1 cellular context compared by ENCODE assay signal in the genomic region with DNA sequence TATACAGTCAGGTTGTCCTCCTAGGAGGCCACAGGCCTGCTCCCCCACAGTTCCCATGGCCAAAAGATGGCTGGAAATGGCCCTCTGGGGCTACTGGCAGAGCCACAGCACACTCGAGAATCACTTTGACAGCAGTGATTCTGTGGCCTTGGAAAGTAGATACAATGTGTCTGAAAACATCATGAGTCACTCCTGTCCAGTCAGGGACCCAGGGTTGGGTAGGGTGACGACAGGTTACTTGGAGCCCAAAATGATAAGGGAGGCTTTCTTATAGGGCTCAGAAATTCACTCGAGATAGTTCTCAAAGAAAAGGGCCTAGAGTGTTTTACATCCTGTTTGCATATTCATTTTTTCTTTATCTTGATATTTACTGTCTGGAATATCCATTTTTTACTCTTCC.
TF ChIP-seq lines count a peak whose summit lies in the region.

No MANE protein-coding gene starts in this region.

TF ChIP-seq in K562, 482 proteins besides CTCF, POLR2A, EP300 and RAD21 (continued from another document and continues in another):
- TF ChIP-seq, protein P1, sequence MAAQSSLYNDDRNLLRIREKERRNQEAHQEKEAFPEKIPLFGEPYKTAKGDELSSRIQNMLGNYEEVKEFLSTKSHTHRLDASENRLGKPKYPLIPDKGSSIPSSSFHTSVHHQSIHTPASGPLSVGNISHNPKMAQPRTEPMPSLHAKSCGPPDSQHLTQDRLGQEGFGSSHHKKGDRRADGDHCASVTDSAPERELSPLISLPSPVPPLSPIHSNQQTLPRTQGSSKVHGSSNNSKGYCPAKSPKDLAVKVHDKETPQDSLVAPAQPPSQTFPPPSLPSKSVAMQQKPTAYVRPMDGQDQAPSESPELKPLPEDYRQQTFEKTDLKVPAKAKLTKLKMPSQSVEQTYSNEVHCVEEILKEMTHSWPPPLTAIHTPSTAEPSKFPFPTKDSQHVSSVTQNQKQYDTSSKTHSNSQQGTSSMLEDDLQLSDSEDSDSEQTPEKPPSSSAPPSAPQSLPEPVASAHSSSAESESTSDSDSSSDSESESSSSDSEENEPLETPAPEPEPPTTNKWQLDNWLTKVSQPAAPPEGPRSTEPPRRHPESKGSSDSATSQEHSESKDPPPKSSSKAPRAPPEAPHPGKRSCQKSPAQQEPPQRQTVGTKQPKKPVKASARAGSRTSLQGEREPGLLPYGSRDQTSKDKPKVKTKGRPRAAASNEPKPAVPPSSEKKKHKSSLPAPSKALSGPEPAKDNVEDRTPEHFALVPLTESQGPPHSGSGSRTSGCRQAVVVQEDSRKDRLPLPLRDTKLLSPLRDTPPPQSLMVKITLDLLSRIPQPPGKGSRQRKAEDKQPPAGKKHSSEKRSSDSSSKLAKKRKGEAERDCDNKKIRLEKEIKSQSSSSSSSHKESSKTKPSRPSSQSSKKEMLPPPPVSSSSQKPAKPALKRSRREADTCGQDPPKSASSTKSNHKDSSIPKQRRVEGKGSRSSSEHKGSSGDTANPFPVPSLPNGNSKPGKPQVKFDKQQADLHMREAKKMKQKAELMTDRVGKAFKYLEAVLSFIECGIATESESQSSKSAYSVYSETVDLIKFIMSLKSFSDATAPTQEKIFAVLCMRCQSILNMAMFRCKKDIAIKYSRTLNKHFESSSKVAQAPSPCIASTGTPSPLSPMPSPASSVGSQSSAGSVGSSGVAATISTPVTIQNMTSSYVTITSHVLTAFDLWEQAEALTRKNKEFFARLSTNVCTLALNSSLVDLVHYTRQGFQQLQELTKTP (IDR thresholded peaks at IDR 0.05; ENCODE audit: low read depth in 1 of 2, partially characterized antibody in 2 of 2), result no peak
- TF ChIP-seq RBM25 (IDR thresholded peaks at IDR 0.05; ENCODE audit: low read depth, low read length, severe bottlenecking), result no peak
- no peak for TF ChIP-seq XRCC5 (IDR thresholded peaks at IDR 0.05; ENCODE audit: low read depth, low read length)
- no peak for TF ChIP-seq ZC3H4 (CRISPR knock-in tag; IDR thresholded peaks at IDR 0.05; ENCODE audit: borderline replicate concordance)
- peak; percentile 89 for TF ChIP-seq FOSL1 (tag; conservative IDR thresholded peaks at IDR 0.05)
- no peak for TF ChIP-seq MTA2 (IDR thresholded peaks at IDR 0.05; ENCODE audit: low read depth)
- no peak for TF ChIP-seq PCBP2 (IDR thresholded peaks at IDR 0.05; ENCODE audit: low read depth, low read length, poor library complexity, severe bottlenecking)
- TF ChIP-seq NCOA1 (IDR thresholded peaks at IDR 0.05; ENCODE audit: low read depth), result no peak
- no peak for TF ChIP-seq ZC3H11A (IDR thresholded peaks at IDR 0.05; ENCODE audit: low read depth, low read length)
- TF ChIP-seq, protein P2, sequence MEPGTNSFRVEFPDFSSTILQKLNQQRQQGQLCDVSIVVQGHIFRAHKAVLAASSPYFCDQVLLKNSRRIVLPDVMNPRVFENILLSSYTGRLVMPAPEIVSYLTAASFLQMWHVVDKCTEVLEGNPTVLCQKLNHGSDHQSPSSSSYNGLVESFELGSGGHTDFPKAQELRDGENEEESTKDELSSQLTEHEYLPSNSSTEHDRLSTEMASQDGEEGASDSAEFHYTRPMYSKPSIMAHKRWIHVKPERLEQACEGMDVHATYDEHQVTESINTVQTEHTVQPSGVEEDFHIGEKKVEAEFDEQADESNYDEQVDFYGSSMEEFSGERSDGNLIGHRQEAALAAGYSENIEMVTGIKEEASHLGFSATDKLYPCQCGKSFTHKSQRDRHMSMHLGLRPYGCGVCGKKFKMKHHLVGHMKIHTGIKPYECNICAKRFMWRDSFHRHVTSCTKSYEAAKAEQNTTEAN (CRISPR knock-in tag; IDR thresholded peaks at IDR 0.05), result no peak
- no peak for TF ChIP-seq ZNF3 (CRISPR knock-in tag; IDR thresholded peaks at IDR 0.05)
- no peak for TF ChIP-seq CBX3 (IDR thresholded peaks at IDR 0.05; ENCODE audit: borderline replicate concordance in 1 of 2, low read length in 2 of 2)
- TF ChIP-seq FUS (optimal IDR thresholded peaks at IDR 0.05; ENCODE audit: low read depth, low read length), result no peak
- TF ChIP-seq, protein P3, sequence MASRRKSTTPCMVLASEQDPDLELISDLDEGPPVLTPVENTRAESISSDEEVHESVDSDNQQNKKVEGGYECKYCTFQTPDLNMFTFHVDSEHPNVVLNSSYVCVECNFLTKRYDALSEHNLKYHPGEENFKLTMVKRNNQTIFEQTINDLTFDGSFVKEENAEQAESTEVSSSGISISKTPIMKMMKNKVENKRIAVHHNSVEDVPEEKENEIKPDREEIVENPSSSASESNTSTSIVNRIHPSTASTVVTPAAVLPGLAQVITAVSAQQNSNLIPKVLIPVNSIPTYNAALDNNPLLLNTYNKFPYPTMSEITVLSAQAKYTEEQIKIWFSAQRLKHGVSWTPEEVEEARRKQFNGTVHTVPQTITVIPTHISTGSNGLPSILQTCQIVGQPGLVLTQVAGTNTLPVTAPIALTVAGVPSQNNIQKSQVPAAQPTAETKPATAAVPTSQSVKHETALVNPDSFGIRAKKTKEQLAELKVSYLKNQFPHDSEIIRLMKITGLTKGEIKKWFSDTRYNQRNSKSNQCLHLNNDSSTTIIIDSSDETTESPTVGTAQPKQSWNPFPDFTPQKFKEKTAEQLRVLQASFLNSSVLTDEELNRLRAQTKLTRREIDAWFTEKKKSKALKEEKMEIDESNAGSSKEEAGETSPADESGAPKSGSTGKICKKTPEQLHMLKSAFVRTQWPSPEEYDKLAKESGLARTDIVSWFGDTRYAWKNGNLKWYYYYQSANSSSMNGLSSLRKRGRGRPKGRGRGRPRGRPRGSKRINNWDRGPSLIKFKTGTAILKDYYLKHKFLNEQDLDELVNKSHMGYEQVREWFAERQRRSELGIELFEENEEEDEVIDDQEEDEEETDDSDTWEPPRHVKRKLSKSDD (conservative IDR thresholded peaks at IDR 0.05; ENCODE audit: low read length), result no peak
- no peak for TF ChIP-seq CREBBP (IDR thresholded peaks at IDR 0.05; ENCODE audit: low read depth, low read length)
- TF ChIP-seq SMAD4 (CRISPR knock-in tag; conservative IDR thresholded peaks at IDR 0.05), result peak; percentile 52; the same call in 1 of the 2 replicates
- no peak for TF ChIP-seq LARP7 (IDR thresholded peaks at IDR 0.05)
- peak; percentile 90 for TF ChIP-seq JUND (IDR thresholded peaks at IDR 0.05; ENCODE audit: borderline replicate concordance, low read depth, low read length)
- peak; percentile 78; the same call in 1 of the 3 replicates for TF ChIP-seq JUND (tag; IDR thresholded peaks at IDR 0.05; ENCODE audit: borderline replicate concordance, low read depth, low read length)
- TF ChIP-seq, protein P4, sequence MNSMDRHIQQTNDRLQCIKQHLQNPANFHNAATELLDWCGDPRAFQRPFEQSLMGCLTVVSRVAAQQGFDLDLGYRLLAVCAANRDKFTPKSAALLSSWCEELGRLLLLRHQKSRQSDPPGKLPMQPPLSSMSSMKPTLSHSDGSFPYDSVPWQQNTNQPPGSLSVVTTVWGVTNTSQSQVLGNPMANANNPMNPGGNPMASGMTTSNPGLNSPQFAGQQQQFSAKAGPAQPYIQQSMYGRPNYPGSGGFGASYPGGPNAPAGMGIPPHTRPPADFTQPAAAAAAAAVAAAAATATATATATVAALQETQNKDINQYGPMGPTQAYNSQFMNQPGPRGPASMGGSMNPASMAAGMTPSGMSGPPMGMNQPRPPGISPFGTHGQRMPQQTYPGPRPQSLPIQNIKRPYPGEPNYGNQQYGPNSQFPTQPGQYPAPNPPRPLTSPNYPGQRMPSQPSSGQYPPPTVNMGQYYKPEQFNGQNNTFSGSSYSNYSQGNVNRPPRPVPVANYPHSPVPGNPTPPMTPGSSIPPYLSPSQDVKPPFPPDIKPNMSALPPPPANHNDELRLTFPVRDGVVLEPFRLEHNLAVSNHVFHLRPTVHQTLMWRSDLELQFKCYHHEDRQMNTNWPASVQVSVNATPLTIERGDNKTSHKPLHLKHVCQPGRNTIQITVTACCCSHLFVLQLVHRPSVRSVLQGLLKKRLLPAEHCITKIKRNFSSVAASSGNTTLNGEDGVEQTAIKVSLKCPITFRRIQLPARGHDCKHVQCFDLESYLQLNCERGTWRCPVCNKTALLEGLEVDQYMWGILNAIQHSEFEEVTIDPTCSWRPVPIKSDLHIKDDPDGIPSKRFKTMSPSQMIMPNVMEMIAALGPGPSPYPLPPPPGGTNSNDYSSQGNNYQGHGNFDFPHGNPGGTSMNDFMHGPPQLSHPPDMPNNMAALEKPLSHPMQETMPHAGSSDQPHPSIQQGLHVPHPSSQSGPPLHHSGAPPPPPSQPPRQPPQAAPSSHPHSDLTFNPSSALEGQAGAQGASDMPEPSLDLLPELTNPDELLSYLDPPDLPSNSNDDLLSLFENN (IDR thresholded peaks at IDR 0.05; ENCODE audit: low read depth in 2 of 2, low read length in 2 of 2), result no peak
- TF ChIP-seq ZZZ3 (IDR thresholded peaks at IDR 0.05), result no peak
- TF ChIP-seq, protein P5, sequence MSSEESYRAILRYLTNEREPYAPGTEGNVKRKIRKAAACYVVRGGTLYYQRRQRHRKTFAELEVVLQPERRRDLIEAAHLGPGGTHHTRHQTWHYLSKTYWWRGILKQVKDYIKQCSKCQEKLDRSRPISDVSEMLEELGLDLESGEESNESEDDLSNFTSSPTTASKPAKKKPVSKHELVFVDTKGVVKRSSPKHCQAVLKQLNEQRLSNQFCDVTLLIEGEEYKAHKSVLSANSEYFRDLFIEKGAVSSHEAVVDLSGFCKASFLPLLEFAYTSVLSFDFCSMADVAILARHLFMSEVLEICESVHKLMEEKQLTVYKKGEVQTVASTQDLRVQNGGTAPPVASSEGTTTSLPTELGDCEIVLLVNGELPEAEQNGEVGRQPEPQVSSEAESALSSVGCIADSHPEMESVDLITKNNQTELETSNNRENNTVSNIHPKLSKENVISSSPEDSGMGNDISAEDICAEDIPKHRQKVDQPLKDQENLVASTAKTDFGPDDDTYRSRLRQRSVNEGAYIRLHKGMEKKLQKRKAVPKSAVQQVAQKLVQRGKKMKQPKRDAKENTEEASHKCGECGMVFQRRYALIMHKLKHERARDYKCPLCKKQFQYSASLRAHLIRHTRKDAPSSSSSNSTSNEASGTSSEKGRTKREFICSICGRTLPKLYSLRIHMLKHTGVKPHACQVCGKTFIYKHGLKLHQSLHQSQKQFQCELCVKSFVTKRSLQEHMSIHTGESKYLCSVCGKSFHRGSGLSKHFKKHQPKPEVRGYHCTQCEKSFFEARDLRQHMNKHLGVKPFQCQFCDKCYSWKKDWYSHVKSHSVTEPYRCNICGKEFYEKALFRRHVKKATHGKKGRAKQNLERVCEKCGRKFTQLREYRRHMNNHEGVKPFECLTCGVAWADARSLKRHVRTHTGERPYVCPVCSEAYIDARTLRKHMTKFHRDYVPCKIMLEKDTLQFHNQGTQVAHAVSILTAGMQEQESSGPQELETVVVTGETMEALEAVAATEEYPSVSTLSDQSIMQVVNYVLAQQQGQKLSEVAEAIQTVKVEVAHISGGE (CRISPR knock-in tag; IDR thresholded peaks at IDR 0.05), result no peak
- TF ChIP-seq, protein P6, sequence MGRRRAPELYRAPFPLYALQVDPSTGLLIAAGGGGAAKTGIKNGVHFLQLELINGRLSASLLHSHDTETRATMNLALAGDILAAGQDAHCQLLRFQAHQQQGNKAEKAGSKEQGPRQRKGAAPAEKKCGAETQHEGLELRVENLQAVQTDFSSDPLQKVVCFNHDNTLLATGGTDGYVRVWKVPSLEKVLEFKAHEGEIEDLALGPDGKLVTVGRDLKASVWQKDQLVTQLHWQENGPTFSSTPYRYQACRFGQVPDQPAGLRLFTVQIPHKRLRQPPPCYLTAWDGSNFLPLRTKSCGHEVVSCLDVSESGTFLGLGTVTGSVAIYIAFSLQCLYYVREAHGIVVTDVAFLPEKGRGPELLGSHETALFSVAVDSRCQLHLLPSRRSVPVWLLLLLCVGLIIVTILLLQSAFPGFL (CRISPR knock-in tag; IDR thresholded peaks at IDR 0.05), result no peak
- no peak for TF ChIP-seq ELF2 (CRISPR knock-in tag; IDR thresholded peaks at IDR 0.05)
- TF ChIP-seq, protein P7, sequence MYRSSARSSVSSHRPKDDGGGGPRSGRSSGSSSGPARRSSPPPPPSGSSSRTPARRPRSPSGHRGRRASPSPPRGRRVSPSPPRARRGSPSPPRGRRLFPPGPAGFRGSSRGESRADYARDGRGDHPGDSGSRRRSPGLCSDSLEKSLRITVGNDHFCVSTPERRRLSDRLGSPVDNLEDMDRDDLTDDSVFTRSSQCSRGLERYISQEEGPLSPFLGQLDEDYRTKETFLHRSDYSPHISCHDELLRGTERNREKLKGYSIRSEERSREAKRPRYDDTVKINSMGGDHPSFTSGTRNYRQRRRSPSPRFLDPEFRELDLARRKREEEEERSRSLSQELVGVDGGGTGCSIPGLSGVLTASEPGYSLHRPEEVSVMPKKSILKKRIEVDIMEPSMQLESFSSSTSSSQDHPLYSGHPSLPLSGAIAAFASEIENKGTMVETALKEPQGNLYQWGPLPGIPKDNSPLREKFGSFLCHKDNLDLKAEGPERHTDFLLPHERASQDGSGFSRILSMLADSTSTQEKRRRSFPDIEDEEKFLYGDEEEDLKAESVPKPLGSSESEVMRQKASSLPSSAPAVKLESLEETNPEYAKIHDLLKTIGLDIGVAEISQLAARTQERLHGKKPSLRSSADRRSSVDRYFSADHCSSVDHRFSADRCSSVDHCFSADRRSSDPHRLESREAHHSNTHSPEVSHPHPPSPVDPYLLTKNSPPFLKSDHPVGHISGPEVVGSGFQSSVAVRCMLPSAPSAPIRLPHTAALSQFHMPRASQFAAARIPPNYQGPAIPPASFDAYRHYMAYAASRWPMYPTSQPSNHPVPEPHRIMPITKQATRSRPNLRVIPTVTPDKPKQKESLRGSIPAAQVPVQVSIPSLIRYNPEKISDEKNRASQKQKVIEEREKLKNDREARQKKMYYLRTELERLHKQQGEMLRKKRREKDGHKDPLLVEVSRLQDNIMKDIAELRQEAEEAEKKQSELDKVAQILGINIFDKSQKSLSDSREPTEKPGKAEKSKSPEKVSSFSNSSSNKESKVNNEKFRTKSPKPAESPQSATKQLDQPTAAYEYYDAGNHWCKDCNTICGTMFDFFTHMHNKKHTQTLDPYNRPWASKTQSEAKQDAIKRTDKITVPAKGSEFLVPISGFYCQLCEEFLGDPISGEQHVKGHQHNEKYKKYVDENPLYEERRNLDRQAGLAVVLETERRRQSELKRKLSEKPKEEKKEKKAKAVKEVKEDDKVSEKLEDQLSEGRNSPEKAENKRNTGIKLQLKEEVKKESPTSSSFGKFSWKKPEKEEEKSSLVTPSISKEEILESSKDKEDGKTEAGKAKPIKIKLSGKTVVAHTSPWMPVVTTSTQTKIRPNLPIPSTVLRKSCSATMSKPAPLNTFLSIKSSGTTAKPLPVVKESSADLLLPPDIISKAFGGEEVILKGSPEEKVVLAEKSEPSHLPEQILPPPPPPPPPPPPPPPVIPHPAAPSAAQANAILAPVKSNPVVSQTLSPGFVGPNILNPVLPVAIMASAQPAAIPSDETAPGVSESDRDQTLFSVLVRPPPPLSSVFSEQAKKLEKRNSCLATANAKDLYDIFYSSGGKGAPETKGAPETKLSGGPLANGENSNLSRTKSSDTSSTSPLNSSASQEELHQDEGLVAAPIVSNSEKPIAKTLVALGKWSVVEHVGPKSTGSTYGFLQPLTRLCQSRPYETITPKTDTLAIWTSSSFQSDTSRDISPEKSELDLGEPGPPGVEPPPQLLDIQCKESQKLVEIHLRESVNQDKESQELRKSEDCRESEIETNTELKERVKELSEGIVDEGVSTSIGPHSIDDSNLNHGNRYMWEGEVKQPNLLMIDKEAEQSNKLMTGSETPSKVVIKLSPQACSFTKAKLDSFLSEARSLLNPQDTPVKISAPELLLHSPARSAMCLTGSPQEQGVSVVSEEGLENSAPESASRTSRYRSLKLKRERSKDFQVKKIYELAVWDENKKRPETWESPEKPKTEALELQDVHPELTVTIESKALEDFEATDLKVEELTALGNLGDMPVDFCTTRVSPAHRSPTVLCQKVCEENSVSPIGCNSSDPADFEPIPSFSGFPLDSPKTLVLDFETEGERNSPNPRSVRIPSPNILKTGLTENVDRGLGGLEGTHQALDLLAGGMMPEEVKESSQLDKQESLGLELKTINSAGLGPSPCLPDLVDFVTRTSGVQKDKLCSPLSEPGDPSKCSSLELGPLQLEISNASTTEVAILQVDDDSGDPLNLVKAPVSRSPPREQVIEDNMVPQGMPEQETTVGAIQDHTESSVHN (IDR thresholded peaks at IDR 0.05; ENCODE audit: borderline replicate concordance in 1 of 2, low read depth in 1 of 2), result no peak
- no peak for TF ChIP-seq ZNF239 (CRISPR knock-in tag; IDR thresholded peaks at IDR 0.05)
